ENCODE assay signal across 8 cellular contexts in the genomic region with DNA sequence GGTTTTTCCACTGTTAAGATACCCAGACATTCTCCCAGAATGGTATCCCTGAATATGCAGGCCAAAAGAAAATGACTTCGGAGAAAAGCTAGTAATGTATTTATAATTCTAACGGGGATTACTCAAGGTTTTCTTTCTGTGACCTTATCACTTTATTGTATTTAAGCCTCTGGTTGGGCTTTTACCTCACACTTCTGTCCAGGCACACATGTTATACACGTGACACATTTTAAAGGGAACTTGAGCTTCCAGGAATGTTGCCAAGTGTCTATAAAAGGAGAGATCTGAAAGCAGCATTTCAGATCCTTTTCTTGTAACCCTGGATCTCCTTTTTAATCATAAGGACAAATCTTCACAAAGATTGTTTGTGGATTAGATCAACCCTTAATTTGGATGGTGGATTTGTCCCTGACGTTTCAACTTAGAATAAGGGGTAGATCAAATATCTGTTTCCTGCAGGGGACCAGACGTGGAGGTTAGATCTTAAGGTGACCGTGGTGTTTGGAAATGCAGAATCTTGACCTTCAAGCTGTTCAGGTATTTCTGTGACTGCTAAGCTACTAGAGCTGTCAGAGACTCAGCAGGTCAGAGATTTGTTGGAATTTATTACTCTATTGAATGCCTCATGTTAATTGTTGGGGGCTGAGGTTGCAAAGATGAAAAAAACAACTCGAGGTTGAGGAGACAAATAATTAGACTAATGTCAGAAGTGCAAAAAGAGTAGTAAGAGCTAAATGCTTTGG. TPM values are rescaled to one million over a fixed set of nuclear protein-coding genes. Genes with fewer than 3 reads are reported as not detected.
DNase-seq lines count a peak whose midpoint lies in the region; ATAC-seq, FAIRE-seq and TF ChIP-seq lines count a peak whose summit lies in the region.

No MANE protein-coding gene starts in this region.

- DNase-seq in SK-N-SH (no peak), NCI-H2196 (lab: John Stamatoyannopoulos, UW; ENCODE audit: unreplicated experiment) (peak; percentile 84), bronchial epithelial cell (ENCODE audit: low read depth) (peak; percentile 40), mesothelial cell of epicardium (ENCODE audit: low spot score in 2 of 2, unreplicated experiment in 2 of 2) (no peak), GM19240 (ENCODE audit: insufficient read length, low spot score) (no peak)

- peaks cover 21% of the 10 kb centered on the region for H3F3A ChIP-seq in SK-N-SH (replicated peaks; ENCODE audit: insufficient read depth)

- H3K4me3 Mint-ChIP-seq in mesothelial cell of epicardium, result peak overlapping the region; percentile 96

- peak overlapping the region in 1 of 2 experiments; percentile 84; a peak in 2 of 4 replicates for H3K27ac ChIP-seq in SK-N-SH (ENCODE audit: low read depth in 2 of 2, low read length in 1 of 2)

- H3K27me3 ChIP-seq in SK-N-SH (ENCODE audit: insufficient read depth) (no peaks in the 10 kb centered on the region), bronchial epithelial cell (ENCODE audit: control insufficient read depth, insufficient read depth, low read length) (no peaks in the 10 kb centered on the region)

- CTCF ChIA-PET in SK-N-SH (lab: Yijun Ruan, JAX), result interaction anchor here (0.9 to 3.5 kb wide), 10 partner anchors 10 to 285 kb away, joined by 3 to 14 read pairs (median 6); no protein-coding TSS in a partner anchor

- H4K20me1 ChIP-seq in SK-N-SH (ENCODE audit: insufficient read depth), result no peaks in the 10 kb centered on the region

- no peaks in the 10 kb centered on the region for H3K27me3 Mint-ChIP-seq in mesothelial cell of epicardium (ENCODE audit: low read depth)

- FAIRE-seq in bronchial epithelial cell (lab: Jason Lieb, UNC), result no peak

- H3K79me2 ChIP-seq in SK-N-SH (ENCODE audit: insufficient read depth), result peaks cover 55% of the 10 kb centered on the region

- POLR2A ChIA-PET in SK-N-SH (lab: Yijun Ruan, JAX), result no interaction called here

- no peaks in the 10 kb centered on the region for H3K9me2 ChIP-seq in SK-N-SH

- H3K4me1 Mint-ChIP-seq in mesothelial cell of epicardium, result peaks cover 54% of the 10 kb centered on the region

- H3K9me3 ChIP-seq in SK-N-SH, result no peaks in the 10 kb centered on the region

- ATAC-seq in SK-N-SH treated with all-trans-retinoic acid at 6 μM for 48 hours (no peak), HG03378 (IDR thresholded peaks at IDR 0.05; ENCODE audit: unreplicated experiment) (no peak), HG02642 (IDR thresholded peaks at IDR 0.05; ENCODE audit: poor library complexity, unreplicated experiment) (no peak)

- H3K4me3 ChIP-seq in SK-N-SH (ENCODE audit: low read depth in 2 of 2, low read length in 1 of 2), result peak overlapping the region; percentile 64 to 94
- H3K4me3 ChIP-seq in bronchial epithelial cell (ENCODE audit: low read depth, low read length), result no peak overlapping the region

- H3K9ac ChIP-seq in SK-N-SH, result peak overlapping the region; percentile 94; the same call in 1 of the 2 replicates

- H3K9me3 Mint-ChIP-seq in mesothelial cell of epicardium, result no peaks in the 10 kb centered on the region

- peak overlapping the region; percentile 80; the same call in 1 of the 2 replicates for H3K4me2 ChIP-seq in SK-N-SH

- H3K36me3 ChIP-seq in SK-N-SH (replicated peaks in 1 of 2; ENCODE audit: control insufficient read depth in 1 of 2, insufficient read depth in 2 of 2, low read length in 1 of 2) (no peaks in the 10 kb centered on the region), bronchial epithelial cell (ENCODE audit: control insufficient read depth, insufficient read depth, low read length) (peaks cover 3% of the 10 kb centered on the region)

- H2AFZ ChIP-seq in SK-N-SH (ENCODE audit: low read depth), result no peak overlapping the region

- no peak for TF ChIP-seq RAD21 in SK-N-SH (IDR thresholded peaks at IDR 0.05; ENCODE audit: low read length)

- TF ChIP-seq EP300 in SK-N-SH (IDR thresholded peaks at IDR 0.05; ENCODE audit: borderline replicate concordance in 1 of 2, low read depth in 1 of 2, low read length in 1 of 2), result no peak

- TF ChIP-seq CTCF in SK-N-SH (IDR thresholded peaks at IDR 0.05), result no peak
- no peak for TF ChIP-seq CTCF in bronchial epithelial cell (IDR thresholded peaks at IDR 0.05; ENCODE audit: insufficient read depth, low read length, severe bottlenecking)
- no peak for TF ChIP-seq CTCF in mesothelial cell of epicardium (IDR thresholded peaks at IDR 0.05; ENCODE audit: unreplicated experiment)

- H3K4me1 ChIP-seq in SK-N-SH (ENCODE audit: control insufficient read depth in 1 of 2, insufficient read depth in 2 of 2, low read depth in 1 of 2, low read length in 1 of 2), result peaks cover 13 to 16% of the 10 kb centered on the region in 2 experiments

- no peaks in the 10 kb centered on the region for H3K36me3 Mint-ChIP-seq in mesothelial cell of epicardium

- WGBS in SK-N-SH (ENCODE audit: low lambda C conversion rate), result 41% methylated on average over 7 of the region's 7 CpGs

- peak overlapping the region; percentile 94 for H3K27ac Mint-ChIP-seq in mesothelial cell of epicardium

TF ChIP-seq in SK-N-SH, 30 proteins besides CTCF, POLR2A, EP300 and RAD21 (continues in another document):
- no peak for TF ChIP-seq FOXM1 (IDR thresholded peaks at IDR 0.05; ENCODE audit: low read depth)
- TF ChIP-seq FOXJ3 (CRISPR knock-in tag; IDR thresholded peaks at IDR 0.05), result no peak
- TF ChIP-seq, protein P1, sequence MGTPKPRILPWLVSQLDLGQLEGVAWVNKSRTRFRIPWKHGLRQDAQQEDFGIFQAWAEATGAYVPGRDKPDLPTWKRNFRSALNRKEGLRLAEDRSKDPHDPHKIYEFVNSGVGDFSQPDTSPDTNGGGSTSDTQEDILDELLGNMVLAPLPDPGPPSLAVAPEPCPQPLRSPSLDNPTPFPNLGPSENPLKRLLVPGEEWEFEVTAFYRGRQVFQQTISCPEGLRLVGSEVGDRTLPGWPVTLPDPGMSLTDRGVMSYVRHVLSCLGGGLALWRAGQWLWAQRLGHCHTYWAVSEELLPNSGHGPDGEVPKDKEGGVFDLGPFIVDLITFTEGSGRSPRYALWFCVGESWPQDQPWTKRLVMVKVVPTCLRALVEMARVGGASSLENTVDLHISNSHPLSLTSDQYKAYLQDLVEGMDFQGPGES (IDR thresholded peaks at IDR 0.05; ENCODE audit: low read depth, low read length), result no peak
- no peak for TF ChIP-seq RFX5 (IDR thresholded peaks at IDR 0.05; ENCODE audit: low read length)
- TF ChIP-seq RXRA (IDR thresholded peaks at IDR 0.05; ENCODE audit: borderline replicate concordance, low read depth), result no peak
- TF ChIP-seq GATA2 (CRISPR knock-in tag; IDR thresholded peaks at IDR 0.05), result no peak
- TF ChIP-seq SIN3A (IDR thresholded peaks at IDR 0.05; ENCODE audit: borderline replicate concordance, low read depth, low read length), result no peak
- TF ChIP-seq NFIC (IDR thresholded peaks at IDR 0.05; ENCODE audit: borderline replicate concordance), result peak; percentile 41; the same call in 1 of the 2 replicates
- TF ChIP-seq, protein P2, sequence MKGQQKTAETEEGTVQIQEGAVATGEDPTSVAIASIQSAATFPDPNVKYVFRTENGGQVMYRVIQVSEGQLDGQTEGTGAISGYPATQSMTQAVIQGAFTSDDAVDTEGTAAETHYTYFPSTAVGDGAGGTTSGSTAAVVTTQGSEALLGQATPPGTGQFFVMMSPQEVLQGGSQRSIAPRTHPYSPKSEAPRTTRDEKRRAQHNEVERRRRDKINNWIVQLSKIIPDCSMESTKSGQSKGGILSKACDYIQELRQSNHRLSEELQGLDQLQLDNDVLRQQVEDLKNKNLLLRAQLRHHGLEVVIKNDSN (IDR thresholded peaks at IDR 0.05; ENCODE audit: borderline replicate concordance, low read depth), result no peak; the same call in 1 of the 2 replicates

TF ChIP-seq in SK-N-SH treated with all-trans-retinoic acid at 6 μM for 48 hours, 23 proteins besides CTCF, POLR2A, EP300 and RAD21 (continues in another document):
- no peak for TF ChIP-seq GLIS3 (CRISPR knock-in tag; IDR thresholded peaks at IDR 0.05)
- no peak for TF ChIP-seq ZC3H10 (CRISPR knock-in tag; IDR thresholded peaks at IDR 0.05)
- TF ChIP-seq ZNF565 (CRISPR knock-in tag; conservative IDR thresholded peaks at IDR 0.05; ENCODE audit: low read depth), result no peak
- TF ChIP-seq, protein P3, sequence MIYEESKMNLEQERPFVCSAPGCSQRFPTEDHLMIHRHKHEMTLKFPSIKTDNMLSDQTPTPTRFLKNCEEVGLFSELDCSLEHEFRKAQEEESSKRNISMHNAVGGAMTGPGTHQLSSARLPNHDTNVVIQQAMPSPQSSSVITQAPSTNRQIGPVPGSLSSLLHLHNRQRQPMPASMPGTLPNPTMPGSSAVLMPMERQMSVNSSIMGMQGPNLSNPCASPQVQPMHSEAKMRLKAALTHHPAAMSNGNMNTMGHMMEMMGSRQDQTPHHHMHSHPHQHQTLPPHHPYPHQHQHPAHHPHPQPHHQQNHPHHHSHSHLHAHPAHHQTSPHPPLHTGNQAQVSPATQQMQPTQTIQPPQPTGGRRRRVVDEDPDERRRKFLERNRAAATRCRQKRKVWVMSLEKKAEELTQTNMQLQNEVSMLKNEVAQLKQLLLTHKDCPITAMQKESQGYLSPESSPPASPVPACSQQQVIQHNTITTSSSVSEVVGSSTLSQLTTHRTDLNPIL (CRISPR knock-in tag; IDR thresholded peaks at IDR 0.05; ENCODE audit: low read depth), result no peak
- no peak for TF ChIP-seq ISL1 (CRISPR knock-in tag; IDR thresholded peaks at IDR 0.05)
- TF ChIP-seq, protein P4, sequence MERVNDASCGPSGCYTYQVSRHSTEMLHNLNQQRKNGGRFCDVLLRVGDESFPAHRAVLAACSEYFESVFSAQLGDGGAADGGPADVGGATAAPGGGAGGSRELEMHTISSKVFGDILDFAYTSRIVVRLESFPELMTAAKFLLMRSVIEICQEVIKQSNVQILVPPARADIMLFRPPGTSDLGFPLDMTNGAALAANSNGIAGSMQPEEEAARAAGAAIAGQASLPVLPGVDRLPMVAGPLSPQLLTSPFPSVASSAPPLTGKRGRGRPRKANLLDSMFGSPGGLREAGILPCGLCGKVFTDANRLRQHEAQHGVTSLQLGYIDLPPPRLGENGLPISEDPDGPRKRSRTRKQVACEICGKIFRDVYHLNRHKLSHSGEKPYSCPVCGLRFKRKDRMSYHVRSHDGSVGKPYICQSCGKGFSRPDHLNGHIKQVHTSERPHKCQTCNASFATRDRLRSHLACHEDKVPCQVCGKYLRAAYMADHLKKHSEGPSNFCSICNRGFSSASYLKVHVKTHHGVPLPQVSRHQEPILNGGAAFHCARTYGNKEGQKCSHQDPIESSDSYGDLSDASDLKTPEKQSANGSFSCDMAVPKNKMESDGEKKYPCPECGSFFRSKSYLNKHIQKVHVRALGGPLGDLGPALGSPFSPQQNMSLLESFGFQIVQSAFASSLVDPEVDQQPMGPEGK (CRISPR knock-in tag; IDR thresholded peaks at IDR 0.05; ENCODE audit: borderline replicate concordance), result no peak

RNA-seq across cellular contexts. Expression of a gene that starts 1.5 kb away (rescaled TPM):
- 6.5 and 9.6 TPM in 2 replicates for polyA plus RNA-seq in SK-N-SH (2012; rRNA removed)
- polyA plus RNA-seq in SK-N-SH (2012; cell fraction: cytosol; rRNA removed), result 8.0 and 8.5 TPM in 2 replicates
- 8.3 and 10.3 TPM in 2 replicates for polyA plus RNA-seq in SK-N-SH (2012; cell fraction: nucleus; rRNA removed)
- total RNA-seq in bronchial epithelial cell (9.7 and 14.5 TPM in 2 replicates), mesothelial cell of epicardium (21.9 to 22.9 TPM (median 22.4 TPM) in 3 replicates)

RNA-seq across cellular contexts. Expression of a gene that starts 42.0 kb away (rescaled TPM):
- polyA plus RNA-seq in SK-N-SH (2012; rRNA removed), result 0.03 TPM in 1 of 2 replicates, not detected in the other
- 0.05 and 0.07 TPM in 2 replicates for polyA plus RNA-seq in SK-N-SH (2012; cell fraction: cytosol; rRNA removed)
- polyA plus RNA-seq in SK-N-SH (2012; cell fraction: nucleus; rRNA removed), result not detected in 2 replicates
- total RNA-seq in bronchial epithelial cell (not detected in 2 replicates), mesothelial cell of epicardium (not detected in 3 replicates)

Comparison
In these comparisons a context has a peak if more than half of its experiments do, and no peak if none do; other contexts are left out.
1. DNase-seq: peak in NCI-H2196 (single experiment) and bronchial epithelial cell (single experiment); none in SK-N-SH (single experiment), mesothelial cell of epicardium (0 of 2) and GM19240 (single experiment).